ENCODE assay signal across 29 cellular contexts in genomic region chr12:114439306-114439705, GRCh38. TPM values are rescaled to one million over a fixed set of nuclear protein-coding genes. Genes with fewer than 3 reads are reported as not detected.
"Had no signal": no experiment of that assay in that cellular context is flagged by ENCODE, and none has a peak within 500 bp of the region (broad histone marks: within the 10 kb centered on the region; RNA-seq: fewer than 3 reads in every experiment).

No MANE protein-coding gene starts in this region.

- H3K36me3 Mint-ChIP-seq: natural killer cell treated with Interleukin-12 subunit alpha and Interleukin-12 subunit beta and Interleukin-15 and Interleukin-18, amount 100 ng/mL, for 72 hours; stimulated activated memory B cell treated with anti-CD40 and anti-IgM and Interleukin-4, amounts not matched to agents 10 μg/mL and 1 μg/mL and 100 μg/mL, for 72 hours had no signal

- H3K9me3 Mint-ChIP-seq: activated T-helper 2 cell treated with anti-CD3 and anti-CD28 coated beads, Interferon-gamma antibody, Interleukin-2, Interleukin-4, amounts not matched to agents 10 μg/mL and 5 μg/mL and 100 μg/mL, durations not matched to agents 14 hours and 24 hours and 36 hours had no signal

- H3K9me3 ChIP-seq: left lung, neutrophil, pancreas, psoas muscle, suprapubic skin had no signal

- H3K36me3 ChIP-seq: heart left ventricle, left lung, neutrophil, pancreas, stomach, suprapubic skin, tibial nerve had no signal

- H3K4me3 ChIP-seq: heart left ventricle, left lung, pancreas, psoas muscle, stomach, suprapubic skin, tibial nerve had no signal

- DNase-seq: activated B cell treated with CpG ODN at 0.5 μM for 24 hours; activated CD4-positive, alpha-beta T cell treated with anti-CD3 and anti-CD28 coated beads for 4 hours; activated CD4-positive, alpha-beta T cell treated with anti-CD3 and anti-CD28 coated beads, Interleukin-2, amount 50 U/mL, for 48 hours; activated CD8-positive, alpha-beta memory T cell treated with anti-CD3 and anti-CD28 coated beads, Interleukin-2, amount 50 U/mL, for 48 hours; activated naive CD4-positive, alpha-beta T cell treated with anti-CD3 and anti-CD28 coated beads for 36 hours; activated T-cell treated with anti-CD3 and anti-CD28 coated beads, Interleukin-2, amount 50 U/mL, for 4 hours; amygdala; cerebellar nuclear complex; cortex of kidney; heart left ventricle; left lung; pancreas; psoas muscle; small intestine; stimulated activated CD4-positive, alpha-beta T cell treated with anti-CD3 and anti-CD28 coated beads, Interleukin-2, amount 100 ng/mL, for 24 hours; stomach; T-helper 9 cell had no signal

- H3K27ac ChIP-seq: epithelial cell of prostate, heart left ventricle, left lung, neutrophil, pancreas, psoas muscle, stomach, suprapubic skin, tibial nerve had no signal

- ATAC-seq: activated T-cell treated with anti-CD3 and anti-CD28 coated beads, Interleukin-2, amount 50 U/mL, for 4 hours; heart left ventricle; left lung; natural killer cell treated with Interleukin-12 subunit alpha and Interleukin-12 subunit beta and Interleukin-15 and Interleukin-18, amount 100 ng/mL, for 72 hours; pancreas; psoas muscle; sciatic nerve; stimulated activated memory B cell treated with anti-CD40 and anti-IgM and Interleukin-4, amounts not matched to agents 10 μg/mL and 1 μg/mL and 100 μg/mL, for 72 hours had no signal

- H3K4me1 Mint-ChIP-seq: activated B cell treated with CpG ODN at 0.5 μM for 24 hours had no signal

- H3K27ac Mint-ChIP-seq: activated B cell treated with CpG ODN at 0.5 μM for 24 hours; activated naive CD4-positive, alpha-beta T cell treated with anti-CD3 and anti-CD28 coated beads for 36 hours; activated T-helper 2 cell treated with anti-CD3 and anti-CD28 coated beads, Interferon-gamma antibody, Interleukin-2, Interleukin-4, amounts not matched to agents 10 μg/mL and 5 μg/mL and 100 μg/mL, durations not matched to agents 14 hours and 24 hours and 36 hours; natural killer cell treated with Interleukin-12 subunit alpha and Interleukin-12 subunit beta and Interleukin-15 and Interleukin-18, amount 100 ng/mL, for 72 hours; stimulated activated memory B cell treated with anti-CD40 and anti-IgM and Interleukin-4, amounts not matched to agents 10 μg/mL and 1 μg/mL and 100 μg/mL, for 72 hours had no signal

- H3K4me1 ChIP-seq: left lung, pancreas, psoas muscle, suprapubic skin had no signal

- H3K4me3 Mint-ChIP-seq: activated B cell treated with CpG ODN at 0.5 μM for 24 hours; activated naive CD4-positive, alpha-beta T cell treated with anti-CD3 and anti-CD28 coated beads for 36 hours; activated T-cell treated with anti-CD3 and anti-CD28 coated beads, Interleukin-2, amount 50 U/mL, for 4 hours; natural killer cell treated with Interleukin-12 subunit alpha and Interleukin-12 subunit beta and Interleukin-15 and Interleukin-18, amount 100 ng/mL, for 72 hours; stimulated activated memory B cell treated with anti-CD40 and anti-IgM and Interleukin-4, amounts not matched to agents 10 μg/mL and 1 μg/mL and 100 μg/mL, for 72 hours had no signal

RNA-seq across cellular contexts. Expression of gene TBX5, which starts 33.4 kb away (rescaled TPM):
- total RNA-seq: activated B cell treated with CpG ODN at 0.5 μM for 24 hours; activated CD8-positive, alpha-beta memory T cell treated with anti-CD3 and anti-CD28 coated beads for 36 hours; activated naive CD4-positive, alpha-beta T cell treated with anti-CD3 and anti-CD28 coated beads for 36 hours; activated T-cell treated with anti-CD3 and anti-CD28 coated beads, Interleukin-2, amount 50 U/mL, for 4 hours; activated T-helper 2 cell treated with anti-CD3 and anti-CD28 coated beads, Interferon-gamma antibody, Interleukin-2, Interleukin-4, amounts not matched to agents 10 μg/mL and 5 μg/mL and 100 μg/mL, durations not matched to agents 14 hours and 24 hours and 36 hours; kidney epithelial cell; lung microvascular endothelial cell; natural killer cell treated with Interleukin-12 subunit alpha and Interleukin-12 subunit beta and Interleukin-15 and Interleukin-18, amount 100 ng/mL, for 72 hours; pancreas; sciatic nerve; stomach; T-helper 1 cell treated with Interleukin-12 subunit alpha and Interleukin-12 subunit beta and Interleukin-4 antibody, amounts not matched to agents 30 ng/mL and 1 ng/mL, for 36 hours; tibial nerve had no signal
- polyA plus RNA-seq: psoas muscle, small intestine had no signal
